16 cellular contexts compared by ENCODE assay signal in the genomic region with DNA sequence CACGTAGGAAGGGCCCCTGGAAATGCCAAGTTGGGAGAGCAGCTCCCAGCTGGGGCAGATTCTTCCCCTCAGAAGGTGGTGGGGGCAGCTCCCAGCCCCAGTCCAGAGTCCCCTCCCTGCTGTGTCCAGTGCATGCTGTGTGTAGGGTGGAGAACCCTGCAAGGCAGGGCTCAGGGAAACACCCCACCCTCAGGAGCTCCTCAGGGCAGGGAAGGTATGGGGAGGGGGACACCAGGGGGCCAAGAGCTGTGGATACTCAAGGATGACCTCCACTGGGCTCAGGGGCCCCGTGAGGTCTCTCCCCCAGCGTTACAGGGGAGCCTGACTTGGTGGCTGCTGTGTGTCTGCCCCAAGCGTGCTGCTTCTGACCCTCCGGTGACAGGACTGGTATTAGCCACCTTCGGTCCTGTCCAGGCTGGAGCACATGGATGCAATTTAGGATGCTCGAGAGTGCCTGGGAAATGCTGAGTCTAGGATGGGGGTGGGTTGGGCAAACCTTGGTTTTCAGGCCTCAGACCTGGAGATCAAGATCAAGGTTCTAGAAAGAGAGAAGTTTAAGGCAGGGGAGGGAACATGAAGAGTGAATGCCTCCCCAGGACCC.
DNase-seq lines count a peak whose midpoint lies in the region; TF ChIP-seq lines count a peak whose summit lies in the region.
"Had no signal": no experiment of that assay in that cellular context is flagged by ENCODE, and none has a peak within 500 bp of the region (broad histone marks: within the 10 kb centered on the region; RNA-seq: fewer than 3 reads in every experiment).

No MANE protein-coding gene starts in this region.

- H3K9me3 ChIP-seq in DOHH2 (ENCODE audit: control insufficient read depth, insufficient read depth, low read length): no peaks in the 10 kb centered on the region
- no peaks in the 10 kb centered on the region for H3K9me3 ChIP-seq in endocrine pancreas (ENCODE audit: control insufficient read depth, low read length)
- H3K9me3 ChIP-seq: ascending aorta had no signal

- TF ChIP-seq CTCF in DOHH2 (IDR thresholded peaks at IDR 0.05; ENCODE audit: low read depth, low read length, poor library complexity, severe bottlenecking) (no peak), GM10266 (IDR thresholded peaks at IDR 0.05; ENCODE audit: control insufficient read depth, insufficient read depth, low read depth, missing control alignments) (no peak)

- H3K9ac ChIP-seq in endocrine pancreas (ENCODE audit: control insufficient read depth, insufficient read depth, low read length): peak overlapping the region; percentile 19

- H3K9me2 ChIP-seq in DOHH2 (replicated peaks; ENCODE audit: control insufficient read depth, low read length): no peaks in the 10 kb centered on the region

- peaks cover 26% of the 10 kb centered on the region for H3K4me1 ChIP-seq in DOHH2 (ENCODE audit: control insufficient read depth, low read length)
- H3K4me1 ChIP-seq in endocrine pancreas (ENCODE audit: control insufficient read depth, insufficient read depth, low read length): no peaks in the 10 kb centered on the region

- H3K27me3 ChIP-seq in DOHH2 (ENCODE audit: control insufficient read depth, low read length) (no peaks in the 10 kb centered on the region; the same call in 1 of the 2 replicates), endocrine pancreas (ENCODE audit: control insufficient read depth, insufficient read depth, low read length) (no peaks in the 10 kb centered on the region)
- H3K27me3 ChIP-seq: ascending aorta had no signal

- 0 out of 2 replicates have a peak, but pooled peaks cover 3% of the 10 kb centered on the region for H4K20me1 ChIP-seq in DOHH2 (ENCODE audit: control insufficient read depth, insufficient read depth, low read depth, low read length)

- H3K4me2 ChIP-seq in DOHH2 (ENCODE audit: low read length): peak overlapping the region; percentile 54

- no peaks in the 10 kb centered on the region for H3K79me2 ChIP-seq in DOHH2 (ENCODE audit: control insufficient read depth, low read length)

- no peak overlapping the region for H3K27ac ChIP-seq in DOHH2 (ENCODE audit: low read depth, low read length)
- H3K27ac ChIP-seq: ascending aorta, epithelial cell of prostate had no signal

- H3K4me3 ChIP-seq in DOHH2 (ENCODE audit: low read length) (peak overlapping the region; percentile 39; the same call in 1 of the 2 replicates), endocrine pancreas (ENCODE audit: control insufficient read depth, insufficient read depth, low read length) (no peak overlapping the region)
- H3K4me3 ChIP-seq: ascending aorta had no signal

- DNase-seq in NCI-H69 (lab: John Stamatoyannopoulos, UW) (peak; percentile 49), retina (peak; percentile 40), NCI-H82 treated with DMSO at 0.1 percent for 48 hours (lab: John Stamatoyannopoulos, UW; ENCODE audit: unreplicated experiment) (no peak), NCI-H1092 (lab: John Stamatoyannopoulos, UW) (no peak), GM10266 (ENCODE audit: extremely low spot score) (no peak)
- DNase-seq in effector CD4-positive, alpha-beta T cell: no peak
- DNase-seq: activated CD8-positive, alpha-beta memory T cell treated with anti-CD3 and anti-CD28 coated beads, Interleukin-2, amount 50 U/mL, for 4 hours; dermis blood vessel endothelial cell; Kasumi-1; small intestine; stimulated activated CD4-positive, alpha-beta T cell treated with anti-CD3 and anti-CD28 coated beads, Interleukin-1b, Interleukin-23, amount 100 ng/mL, for 48 hours; WERI-Rb-1 had no signal

- no peaks in the 10 kb centered on the region for H3F3A ChIP-seq in DOHH2 (ENCODE audit: control insufficient read depth, insufficient read depth)

- no peaks in the 10 kb centered on the region for H3K36me3 ChIP-seq in DOHH2 (ENCODE audit: control insufficient read depth, low read length)
- H3K36me3 ChIP-seq in endocrine pancreas (ENCODE audit: control insufficient read depth, insufficient read depth, low read length): no peaks in the 10 kb centered on the region
- H3K36me3 ChIP-seq: ascending aorta, WERI-Rb-1 had no signal

Comparison
In these comparisons a context has a peak if more than half of its experiments do, and no peak if none do; other contexts are left out.
1. DNase-seq: peak in NCI-H69 (single experiment) and retina (single experiment); none in effector CD4-positive, alpha-beta T cell (single experiment), NCI-H82 treated with DMSO at 0.1 percent for 48 hours (single experiment), NCI-H1092 (single experiment) and GM10266 (single experiment).